In genomic region chr22:49828599-49828965, GRCh38 we compare ENCODE assay signal across 11 cellular contexts. TPM values are rescaled to one million over a fixed set of nuclear protein-coding genes. Genes with fewer than 3 reads are reported as not detected.
A peak's percentile ranks its signal among the peaks of the same experiment; 100 is the strongest.
DNase-seq lines count a peak whose midpoint lies in the region; ATAC-seq and TF ChIP-seq lines count a peak whose summit lies in the region.
"Had no signal": no experiment of that assay in that cellular context is flagged by ENCODE, and none has a peak within 500 bp of the region (broad histone marks: within the 10 kb centered on the region; RNA-seq: fewer than 3 reads in every experiment).

No MANE protein-coding gene starts in this region.

- peak overlapping the region; percentile 33 for H3K4me3 Mint-ChIP-seq in activated CD8-positive, alpha-beta memory T cell treated with anti-CD3 and anti-CD28 coated beads, Interleukin-2, amount 10 ng/mL, durations not matched to agents 7 days and 5 days
- H3K4me3 Mint-ChIP-seq in progenitor cell of endocrine pancreas (ENCODE audit: low read depth): peak overlapping the region; percentile 42

- peaks cover 3% of the 10 kb centered on the region for H3K27me3 Mint-ChIP-seq in activated CD8-positive, alpha-beta memory T cell treated with anti-CD3 and anti-CD28 coated beads, Interleukin-2, amount 10 ng/mL, durations not matched to agents 7 days and 5 days
- peaks cover 6% of the 10 kb centered on the region for H3K27me3 Mint-ChIP-seq in progenitor cell of endocrine pancreas

- H3K4me1 ChIP-seq in Loucy (ENCODE audit: insufficient read depth, low read length, poor library complexity, severe bottlenecking) (peaks cover 42% of the 10 kb centered on the region), ectodermal cell (ENCODE audit: control insufficient read depth, insufficient read depth, low read length) (peaks cover 10% of the 10 kb centered on the region)

- no peak for TF ChIP-seq POLR2A in erythroblast (IDR thresholded peaks at IDR 0.05; ENCODE audit: low read length)

- H3K36me3 Mint-ChIP-seq in activated CD8-positive, alpha-beta memory T cell treated with anti-CD3 and anti-CD28 coated beads, Interleukin-2, amount 10 ng/mL, durations not matched to agents 7 days and 5 days: peaks cover 12% of the 10 kb centered on the region
- H3K36me3 Mint-ChIP-seq in progenitor cell of endocrine pancreas (ENCODE audit: insufficient read depth): peaks cover 19% of the 10 kb centered on the region

- H3F3A ChIP-seq in Loucy (ENCODE audit: low read depth): no peaks in the 10 kb centered on the region

- H3K36me3 ChIP-seq in Loucy (ENCODE audit: insufficient read depth, low read length): peaks cover 8% of the 10 kb centered on the region; the same call in 1 of the 2 replicates
- peaks cover 8% of the 10 kb centered on the region for H3K36me3 ChIP-seq in ectodermal cell (ENCODE audit: control insufficient read depth, insufficient read depth, low read length)

- H3K4me2 ChIP-seq in Loucy (ENCODE audit: low read depth, low read length, poor library complexity, severe bottlenecking): peak overlapping the region; percentile 88

- H3K9ac ChIP-seq in Loucy (ENCODE audit: low read depth, low read length, poor library complexity, severe bottlenecking): peak overlapping the region; percentile 89

- WGBS in ectodermal cell, 2 experiments: 95 to 96% methylated on average over 14 of the region's 14 CpGs

- no peaks in the 10 kb centered on the region for H3K9me3 Mint-ChIP-seq in activated CD8-positive, alpha-beta memory T cell treated with anti-CD3 and anti-CD28 coated beads, Interleukin-2, amount 10 ng/mL, durations not matched to agents 7 days and 5 days (ENCODE audit: low read depth)
- H3K9me3 Mint-ChIP-seq in progenitor cell of endocrine pancreas (ENCODE audit: low read depth): peaks cover 16% of the 10 kb centered on the region

- peak overlapping the region; percentile 80 for H3K4me3 ChIP-seq in Loucy (ENCODE audit: low read length, poor library complexity, severe bottlenecking)
- peak overlapping the region; percentile 39 for H3K4me3 ChIP-seq in ectodermal cell (ENCODE audit: insufficient read depth, low read depth, low read length)

- no peak for DNase-seq in activated CD8-positive, alpha-beta memory T cell treated with anti-CD3 and anti-CD28 coated beads, Interleukin-2, amount 10 ng/mL, durations not matched to agents 7 days and 5 days
- no peak for DNase-seq in activated CD8-positive, alpha-beta memory T cell treated with anti-CD3 and anti-CD28 coated beads, Interleukin-2, amount 50 U/mL, for 48 hours
- no peak for DNase-seq in progenitor cell of endocrine pancreas (ENCODE audit: low spot score, unreplicated experiment)
- no peak for DNase-seq in erythroblast (lab: John Stamatoyannopoulos, UW)
- DNase-seq: head of caudate nucleus, KG1 had no signal

- H3K9me3 ChIP-seq in Loucy (ENCODE audit: insufficient read depth, low read depth, low read length) (no peaks in the 10 kb centered on the region), ectodermal cell (ENCODE audit: control insufficient read depth, low read length) (no peaks in the 10 kb centered on the region)
- H3K9me3 ChIP-seq: vagina had no signal

- H3K27me3 ChIP-seq in Loucy (ENCODE audit: insufficient read depth, low read length, poor library complexity, severe bottlenecking) (no peaks in the 10 kb centered on the region), ectodermal cell (ENCODE audit: control insufficient read depth, insufficient read depth, low read length, poor library complexity, severe bottlenecking) (no peaks in the 10 kb centered on the region)
- H3K27me3 ChIP-seq: vagina had no signal

- peaks cover 51% of the 10 kb centered on the region for H3K79me2 ChIP-seq in Loucy (ENCODE audit: insufficient read depth, low read length)

- H3K27ac Mint-ChIP-seq in activated CD8-positive, alpha-beta memory T cell treated with anti-CD3 and anti-CD28 coated beads, Interleukin-2, amount 10 ng/mL, durations not matched to agents 7 days and 5 days: peak overlapping the region; percentile 65
- H3K27ac Mint-ChIP-seq in progenitor cell of endocrine pancreas: peak overlapping the region; percentile 41

- no peak for ATAC-seq in activated CD8-positive, alpha-beta memory T cell treated with anti-CD3 and anti-CD28 coated beads, Interleukin-2, amount 10 ng/mL, durations not matched to agents 7 days and 5 days
- no peak for ATAC-seq in HG03460 (IDR thresholded peaks at IDR 0.05; ENCODE audit: unreplicated experiment)
- no peak for ATAC-seq in HG02571 (IDR thresholded peaks at IDR 0.05; ENCODE audit: unreplicated experiment)

- H3K27ac ChIP-seq in ectodermal cell (ENCODE audit: insufficient read depth, low read depth, low read length, poor library complexity, severe bottlenecking): no peak overlapping the region

- TF ChIP-seq CTCF in Loucy (conservative IDR thresholded peaks at IDR 0.05; ENCODE audit: low read length) (no peak), progenitor cell of endocrine pancreas (IDR thresholded peaks at IDR 0.05; ENCODE audit: unreplicated experiment) (no peak)

- H3K4me1 Mint-ChIP-seq in activated CD8-positive, alpha-beta memory T cell treated with anti-CD3 and anti-CD28 coated beads, Interleukin-2, amount 10 ng/mL, durations not matched to agents 7 days and 5 days: peaks cover 41% of the 10 kb centered on the region
- H3K4me1 Mint-ChIP-seq in progenitor cell of endocrine pancreas (ENCODE audit: low read depth): peaks cover 25% of the 10 kb centered on the region

- H3K9me2 ChIP-seq in Loucy (replicated peaks; ENCODE audit: low read depth, low read length): no peaks in the 10 kb centered on the region

- CTCF ChIA-PET in activated CD8-positive, alpha-beta memory T cell treated with anti-CD3 and anti-CD28 coated beads, Interleukin-2, amount 10 ng/mL, durations not matched to agents 7 days and 5 days (lab: Charles Lee): interaction anchor here (1.6 to 1.7 kb wide), 2 partner anchors 10 to 12 kb away, joined by 3 to 4 read pairs; no protein-coding TSS in a partner anchor

- H4K20me1 ChIP-seq in Loucy (ENCODE audit: insufficient read depth, low read length, poor library complexity, severe bottlenecking): peaks cover 35% of the 10 kb centered on the region

- H2AFZ ChIP-seq in Loucy (ENCODE audit: low read length): no peak overlapping the region

RNA-seq across cellular contexts. Expression of gene BRD1, which starts 0.9 kb away (rescaled TPM):
- 10 to 100 TPM; 49.9 to 56.6 TPM for total RNA-seq in activated CD8-positive, alpha-beta memory T cell treated with anti-CD3 and anti-CD28 coated beads, Interleukin-2, amount 10 ng/mL, durations not matched to agents 7 days and 5 days
- polyA plus RNA-seq in ectodermal cell (2013, experiment 1 of 4): 38.7 TPM
- polyA plus RNA-seq in ectodermal cell (2013, experiment 2 of 4): 46.9 TPM
- polyA plus RNA-seq in ectodermal cell (2013, experiment 3 of 4): 34.8 TPM
- 38.7 TPM for polyA plus RNA-seq in ectodermal cell (2013, experiment 4 of 4)
- total RNA-seq in progenitor cell of endocrine pancreas: 57.3 and 65.7 TPM in 2 replicates

RNA-seq across cellular contexts. Expression of gene ZBED4, which starts 25.1 kb away (rescaled TPM):
- total RNA-seq in activated CD8-positive, alpha-beta memory T cell treated with anti-CD3 and anti-CD28 coated beads, Interleukin-2, amount 10 ng/mL, durations not matched to agents 7 days and 5 days: 10 to 100 TPM; 24.1 to 25.7 TPM
- 36.2 TPM for polyA plus RNA-seq in ectodermal cell (2013, experiment 1 of 4)
- 37.0 TPM for polyA plus RNA-seq in ectodermal cell (2013, experiment 2 of 4)
- polyA plus RNA-seq in ectodermal cell (2013, experiment 3 of 4): 27.4 TPM
- 28.7 TPM for polyA plus RNA-seq in ectodermal cell (2013, experiment 4 of 4)
- total RNA-seq in progenitor cell of endocrine pancreas: 34.3 and 36.5 TPM in 2 replicates
